In genomic region chr1:16178596-16179497, GRCh38 we compare ENCODE assay signal across 17 cellular contexts. TPM values are rescaled to one million over a fixed set of nuclear protein-coding genes. Genes with fewer than 3 reads are reported as not detected.
A peak's percentile ranks its signal among the peaks of the same experiment; 100 is the strongest.
DNase-seq lines count a peak whose midpoint lies in the region; ATAC-seq, FAIRE-seq and TF ChIP-seq lines count a peak whose summit lies in the region.
"Had no signal": no experiment of that assay in that cellular context is flagged by ENCODE, and none has a peak within 500 bp of the region (broad histone marks: within the 10 kb centered on the region; RNA-seq: fewer than 3 reads in every experiment).

No MANE protein-coding gene starts in this region.

- H3K9ac ChIP-seq in muscle layer of colon (ENCODE audit: low read length) = no peak overlapping the region

- ATAC-seq in right cardiac atrium (no peak), left ventricle myocardium superior (no peak), esophagus mucosa (peak; percentile 58)
- ATAC-seq: activated CD4-positive, CD25-positive, alpha-beta regulatory T cell treated with anti-CD3 and anti-CD28 coated beads, Interleukin-2, amount 50 U/mL, for 24 hours; sciatic nerve had no signal

- DNase-seq in right cardiac atrium (peak in 2 of 3 donors; percentile 18 to 26), left ventricle myocardium superior (no peak), dorsolateral prefrontal cortex (no peak), H54 (ENCODE audit: insufficient read length, low spot score) (no peak), NCI-H510A treated with DMSO at 0.1 percent for 48 hours (lab: John Stamatoyannopoulos, UW) (no peak)
- DNase-seq in activated CD8-positive, alpha-beta memory T cell treated with anti-CD3 and anti-CD28 coated beads for 24 hours = no peak
- DNase-seq: activated T-cell treated with anti-CD3 and anti-CD28 coated beads, Interleukin-2, amount 50 U/mL, for 24 hours; amygdala; NCI-H1694 treated with DMSO at 0.1 percent for 48 hours; NCI-H69 had no signal

- TF ChIP-seq POLR2A in H54 (IDR thresholded peaks at IDR 0.05; ENCODE audit: low read depth, low read length) = no peak

- no peak overlapping the region for H3K4me3 ChIP-seq in right cardiac atrium (ENCODE audit: low read length)
- H3K4me3 ChIP-seq in muscle layer of colon (ENCODE audit: low read depth in 1 of 2, low read length in 2 of 2) = no peak overlapping the region
- H3K4me3 ChIP-seq in dorsolateral prefrontal cortex = no peak overlapping the region
- H3K4me3 ChIP-seq: thoracic aorta had no signal

- 90% methylated on average over 19 of the region's 19 CpGs for WGBS in right cardiac atrium

- H3K9me3 ChIP-seq in right cardiac atrium (ENCODE audit: control insufficient read depth, low read length) (no peaks in the 10 kb centered on the region), muscle layer of colon (ENCODE audit: low read length) (no peaks in the 10 kb centered on the region)
- H3K9me3 ChIP-seq: thoracic aorta had no signal

- no peaks in the 10 kb centered on the region for H3K36me3 ChIP-seq in muscle layer of colon (ENCODE audit: insufficient read depth, low read length)
- H3K36me3 ChIP-seq: thoracic aorta had no signal

- H3K27me3 ChIP-seq in right cardiac atrium (ENCODE audit: control insufficient read depth, insufficient read depth) (no peaks in the 10 kb centered on the region), muscle layer of colon (ENCODE audit: control insufficient read depth in 1 of 2, insufficient read depth in 2 of 2, low read length in 2 of 2) (no peaks in the 10 kb centered on the region), dorsolateral prefrontal cortex (no peaks in the 10 kb centered on the region)

- H3K4me1 ChIP-seq in right cardiac atrium (ENCODE audit: control insufficient read depth, insufficient read depth, low read length) = peaks cover 11% of the 10 kb centered on the region
- H3K4me1 ChIP-seq in muscle layer of colon (ENCODE audit: insufficient read depth, low read length) = peaks cover 70% of the 10 kb centered on the region

- no peak for TF ChIP-seq CTCF in dorsolateral prefrontal cortex (IDR thresholded peaks at IDR 0.05 in 54 of 56, conservative IDR thresholded peaks at IDR 0.05 in 2 of 56; ENCODE audit: low read depth in 1 of 56, partially characterized antibody in 56 of 56)

- intact Hi-C loops in right cardiac atrium (cut with DNase I) = no loop called here
- intact Hi-C loops in left ventricle myocardium superior (cut with micrococcal nuclease) = no loop called here
- intact Hi-C loops in dorsolateral prefrontal cortex (cut with DNase I) = no loop called here

- H3K27ac ChIP-seq in right cardiac atrium (ENCODE audit: low read length) (no peak overlapping the region), muscle layer of colon (ENCODE audit: low read depth, low read length) (peak overlapping the region; percentile 12), dorsolateral prefrontal cortex (no peak overlapping the region)
- H3K27ac ChIP-seq: thoracic aorta had no signal

- no peak for FAIRE-seq in H54 (lab: Jason Lieb, UNC)
- FAIRE-seq: GM12892, GM19239 had no signal

RNA-seq across cellular contexts. Expression of gene EPHA2, which starts 23.0 kb away (rescaled TPM):
- 10 to 100 TPM in 2 of 4 donors, 1 to 10 TPM in 2; 6.4 to 15.7 (median 9.8) TPM for total RNA-seq in right cardiac atrium
- polyA plus RNA-seq in right cardiac atrium = 8.6 TPM
- total RNA-seq in left ventricle myocardium superior = 7.6 TPM
- total RNA-seq in esophagus mucosa = 146 TPM
- 10 to 100 TPM in 5 of 120 experiments, 1 to 10 TPM in 115; 1.4 to 14.6 (median 4.4) TPM for total RNA-seq in dorsolateral prefrontal cortex

RNA-seq across cellular contexts. Expression of gene ARHGEF19, which starts 33.6 kb away (rescaled TPM):
- total RNA-seq in right cardiac atrium = 1 to 10 TPM; 2.2 to 4.3 (median 3.2) TPM
- 2.7 TPM for polyA plus RNA-seq in right cardiac atrium
- total RNA-seq in left ventricle myocardium superior = 2.0 TPM
- total RNA-seq in esophagus mucosa = 21.9 TPM
- 1 to 10 TPM in 92 of 120 experiments, under 1 TPM in 28; 0.25 to 6.1 (median 1.6) TPM for total RNA-seq in dorsolateral prefrontal cortex

RNA-seq across cellular contexts. Expression of gene CPLANE2, which starts 58.1 kb away (rescaled TPM):
- total RNA-seq in right cardiac atrium (10 to 100 TPM in 1 of 4 donors, 1 to 10 TPM in 3; 4.0 to 11.9 (median 5.0) TPM), left ventricle myocardium superior (9.7 TPM), esophagus mucosa (11.4 TPM), dorsolateral prefrontal cortex (10 to 100 TPM in 117 of 120 experiments, 1 to 10 TPM in 3; 8.3 to 46.2 (median 18.1) TPM)
- 9.3 TPM for polyA plus RNA-seq in right cardiac atrium

Comparison
In these comparisons a context has a peak if more than half of its experiments do, and no peak if none do; other contexts are left out.
1. DNase-seq: peak in right cardiac atrium (2 of 3); none in left ventricle myocardium superior (single experiment), dorsolateral prefrontal cortex (0 of 10), H54 (single experiment), NCI-H510A treated with DMSO at 0.1 percent for 48 hours (single experiment) and activated CD8-positive, alpha-beta memory T cell treated with anti-CD3 and anti-CD28 coated beads for 24 hours (single experiment).